1 cellular context compared by ENCODE assay signal in the genomic region with DNA sequence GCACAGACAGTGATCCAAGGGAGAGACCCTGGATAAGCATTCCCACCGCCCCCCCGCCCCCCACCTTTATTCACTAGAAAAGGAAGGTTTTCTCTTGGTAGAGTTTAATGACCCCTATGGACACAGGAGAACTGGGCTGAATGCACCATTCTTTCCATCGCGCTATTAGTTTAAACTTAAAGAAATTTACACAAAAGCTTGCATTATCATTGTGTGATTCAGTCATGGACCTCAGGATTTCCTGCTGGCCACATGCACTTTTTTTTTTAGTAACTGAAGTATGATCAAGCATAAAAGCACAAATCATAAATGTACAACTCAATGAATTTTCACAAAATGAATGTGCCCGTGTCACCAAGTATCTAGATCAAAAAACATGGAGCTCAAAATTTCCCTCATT.
TF ChIP-seq lines count a peak whose summit lies in the region.

No MANE protein-coding gene starts in this region.

TF ChIP-seq in HepG2, 621 proteins besides CTCF, POLR2A, EP300 and RAD21:
- no peak for TF ChIP-seq TAF1 (CRISPR knock-in tag; IDR thresholded peaks at IDR 0.05)
